21 cellular contexts compared by ENCODE assay signal in the genomic region with DNA sequence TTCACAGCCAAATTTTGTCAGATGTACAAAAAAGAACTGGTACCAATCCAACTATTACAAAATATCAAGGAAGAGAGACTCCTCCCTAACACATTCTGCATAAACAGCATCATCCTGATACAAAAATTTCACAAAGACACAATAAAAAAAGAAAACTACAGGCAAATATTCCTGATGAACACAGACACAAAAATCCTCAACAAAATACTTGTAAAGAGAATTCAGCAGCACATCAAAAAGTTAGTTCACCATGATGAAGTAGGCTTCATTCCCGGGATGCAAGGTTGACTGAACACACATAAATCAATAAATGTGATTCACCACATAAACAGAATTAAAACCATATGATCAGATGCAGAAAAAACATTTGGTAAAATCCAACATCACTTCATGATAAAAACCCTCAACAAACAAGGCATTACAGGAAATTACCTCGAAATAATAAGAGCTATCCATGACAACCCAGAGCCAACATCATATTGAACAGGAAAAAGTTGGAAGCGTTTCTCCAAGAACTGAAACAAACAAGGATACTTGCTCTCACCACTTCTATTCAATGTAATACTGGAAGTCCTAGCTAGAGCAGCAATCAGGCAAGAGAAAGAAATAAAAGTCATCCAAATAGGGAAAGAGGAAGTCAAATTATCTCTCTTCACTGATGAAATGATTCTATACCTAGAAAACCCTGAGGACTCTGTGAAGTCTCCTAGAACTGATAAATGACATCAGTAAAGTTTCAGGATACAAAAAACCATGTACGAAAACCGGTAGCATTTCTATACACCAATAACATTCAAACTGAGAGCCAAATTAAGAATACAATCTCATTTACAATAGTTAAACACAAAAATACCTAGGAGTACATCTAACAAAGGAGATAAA.
DNase-seq lines count a peak whose midpoint lies in the region; ATAC-seq and TF ChIP-seq lines count a peak whose summit lies in the region.
"Had no signal": no experiment of that assay in that cellular context is flagged by ENCODE, and none has a peak within 500 bp of the region (broad histone marks: within the 10 kb centered on the region; RNA-seq: fewer than 3 reads in every experiment).

No MANE protein-coding gene starts in this region.

- peaks cover 5% of the 10 kb centered on the region for H3K27me3 Mint-ChIP-seq in brain
- H3K27me3 Mint-ChIP-seq in nephron (ENCODE audit: low read depth), result no peaks in the 10 kb centered on the region
- H3K27me3 Mint-ChIP-seq: activated B cell treated with CpG ODN at 0.5 μM for 24 hours had no signal

- H3K4me1 ChIP-seq in sigmoid colon (no peaks in the 10 kb centered on the region), mesendoderm (ENCODE audit: control insufficient read depth, low read depth, low read length) (no peaks in the 10 kb centered on the region)
- H3K4me1 ChIP-seq: Peyer's patch had no signal

- H3K9me3 Mint-ChIP-seq in brain (peaks cover 5 to 20% (median 8%) of the 10 kb centered on the region in 5 experiments), nephron (peaks cover 4% of the 10 kb centered on the region)
- H3K9me3 Mint-ChIP-seq: activated B cell treated with CpG ODN at 0.5 μM for 24 hours, type B pancreatic cell had no signal

- H3K4me1 Mint-ChIP-seq in brain (no peaks in the 10 kb centered on the region), nephron (peaks cover 11% of the 10 kb centered on the region)
- H3K4me1 Mint-ChIP-seq: activated B cell treated with CpG ODN at 0.5 μM for 24 hours; CD4-positive, CD25-positive, alpha-beta regulatory T cell had no signal

- H3K9me3 ChIP-seq in sigmoid colon, result no peaks in the 10 kb centered on the region
- H3K9me3 ChIP-seq: ovary, Peyer's patch had no signal

- ATAC-seq in HG02852 (IDR thresholded peaks at IDR 0.05; ENCODE audit: unreplicated experiment), result no peak
- ATAC-seq: left colon had no signal

- WGBS in sigmoid colon, 2 donors, result 68 to 83% methylated on average over 5 of the region's 5 CpGs
- WGBS in mesendoderm (ENCODE audit: extremely low coverage, insufficient coverage, low lambda C conversion rate), result no CpG with 5 or more reads among the region's 5 CpGs

- H2BK120ac ChIP-seq in mesendoderm (ENCODE audit: low read depth, low read length), result no peak overlapping the region

- no peak for TF ChIP-seq EP300 in sigmoid colon (IDR thresholded peaks at IDR 0.05)

- H3K36me3 Mint-ChIP-seq in brain (no peaks in the 10 kb centered on the region), nephron (ENCODE audit: low read depth) (no peaks in the 10 kb centered on the region)
- H3K36me3 Mint-ChIP-seq: CD4-positive, CD25-positive, alpha-beta regulatory T cell; type B pancreatic cell had no signal

- no peak overlapping the region for H4K8ac ChIP-seq in mesendoderm (ENCODE audit: low read depth, low read length)

- DNase-seq in GM03348 (ENCODE audit: low spot score) (peak; percentile 47), MV-4-11 (lab: John Stamatoyannopoulos, UW) (peak; percentile 21), sigmoid colon (no peak), GM13976 (ENCODE audit: low spot score) (no peak), mesendoderm (no peak)
- DNase-seq: activated B cell treated with CpG ODN at 0.5 μM for 24 hours; activated gamma-delta T cell; anterior cingulate cortex; CD4-positive, CD25-positive, alpha-beta regulatory T cell; DMS79 treated with DMSO at 0.1 percent for 48 hours; left colon; NCI-H748 treated with DMSO at 0.1 percent for 48 hours; ovary; Peyer's patch; stimulated activated CD4-positive, alpha-beta T cell treated with anti-CD3 and anti-CD28 coated beads, Interleukin-12 subunit alpha, Interleukin-12 subunit beta, amount 100 ng/mL, for 4 hours; stimulated activated naive CD4-positive, alpha-beta T cell treated with Interleukin-2 at 50 U/mL for 16 hours had no signal

- H3K4me3 ChIP-seq in sigmoid colon (no peak overlapping the region), mesendoderm (ENCODE audit: low read length) (no peak overlapping the region)
- H3K4me3 ChIP-seq: ovary, Peyer's patch had no signal

- in situ Hi-C loops in GM13976 (cut with MboI; ENCODE audit: low sequenced_read_pairs, unreplicated experiment), result no loop called here

- no peak overlapping the region for H2AK5ac ChIP-seq in mesendoderm (ENCODE audit: low read length)

- H3K4me3 Mint-ChIP-seq in brain (no peak overlapping the region), nephron (no peak overlapping the region)
- H3K4me3 Mint-ChIP-seq: activated B cell treated with CpG ODN at 0.5 μM for 24 hours; CD4-positive, CD25-positive, alpha-beta regulatory T cell; dendritic cell treated with granulocyte-macrophage colony-stimulating factor and Interleukin-4, amounts not matched to agents 40 ng/mL and 50 ng/mL, for 4 days; type B pancreatic cell had no signal

- H3K4me2 ChIP-seq in mesendoderm (ENCODE audit: low read length), result no peak overlapping the region

- H3K79me2 ChIP-seq in mesendoderm (ENCODE audit: control insufficient read depth, insufficient read depth, low read length), result no peaks in the 10 kb centered on the region

- no peaks in the 10 kb centered on the region for H3K36me3 ChIP-seq in sigmoid colon
- H3K36me3 ChIP-seq in mesendoderm (ENCODE audit: control insufficient read depth, insufficient read depth, low read length), result no peaks in the 10 kb centered on the region
- H3K36me3 ChIP-seq: ovary, Peyer's patch had no signal

- H4K5ac ChIP-seq in mesendoderm (ENCODE audit: low read length), result no peak overlapping the region

- no peak overlapping the region for H3K9ac ChIP-seq in mesendoderm (ENCODE audit: low read length)

- H3K56ac ChIP-seq in mesendoderm (ENCODE audit: low read length), result no peak overlapping the region

- no peak overlapping the region for H3K18ac ChIP-seq in mesendoderm (ENCODE audit: low read length)

- no peak overlapping the region for H2BK5ac ChIP-seq in mesendoderm (ENCODE audit: low read length)

- no peak overlapping the region for H3K23ac ChIP-seq in mesendoderm (ENCODE audit: low read length)

- TF ChIP-seq CTCF in brain (conservative IDR thresholded peaks at IDR 0.05) (no peak), nephron (IDR thresholded peaks at IDR 0.05; ENCODE audit: unreplicated experiment in 3 of 3) (no peak), sigmoid colon (IDR thresholded peaks at IDR 0.05) (no peak), GM13976 (IDR thresholded peaks at IDR 0.05; ENCODE audit: borderline replicate concordance, control extremely low read depth, extremely low read depth, insufficient read depth, missing control alignments) (no peak)

- TF ChIP-seq POLR2A in sigmoid colon (IDR thresholded peaks at IDR 0.05), result no peak

- no peaks in the 10 kb centered on the region for H3K79me1 ChIP-seq in mesendoderm (ENCODE audit: low read length)

- no peak overlapping the region for H2BK15ac ChIP-seq in mesendoderm (replicated peaks; ENCODE audit: low read depth)

- H3K27ac ChIP-seq in sigmoid colon (peak overlapping the region in 1 of 4 donors; percentile 36), mesendoderm (ENCODE audit: low read depth, low read length) (no peak overlapping the region)
- H3K27ac ChIP-seq: ovary, Peyer's patch had no signal

- H3K27ac Mint-ChIP-seq in brain (peak overlapping the region in 4 of 5 experiments; percentile 6 to 32 (median 24)), nephron (peak overlapping the region; percentile 15 to 56 (median 37))
- H3K27ac Mint-ChIP-seq: activated B cell treated with CpG ODN at 0.5 μM for 24 hours; CD4-positive, CD25-positive, alpha-beta regulatory T cell; dendritic cell treated with granulocyte-macrophage colony-stimulating factor and Interleukin-4, amounts not matched to agents 40 ng/mL and 50 ng/mL, for 4 days; type B pancreatic cell had no signal

- intact Hi-C loops in sigmoid colon (cut with DNase I), result no loop called here

- H3K4ac ChIP-seq in mesendoderm (ENCODE audit: low read depth, low read length), result no peak overlapping the region

- H3K27me3 ChIP-seq in sigmoid colon, result no peaks in the 10 kb centered on the region
- no peaks in the 10 kb centered on the region for H3K27me3 ChIP-seq in mesendoderm (ENCODE audit: insufficient read depth, low read length, poor library complexity)
- H3K27me3 ChIP-seq: ovary, Peyer's patch had no signal

Comparison
In these comparisons a context has a peak if more than half of its experiments do, and no peak if none do; other contexts are left out.
1. DNase-seq: peak in GM03348 (single experiment) and MV-4-11 (single experiment); none in sigmoid colon (single experiment), GM13976 (single experiment) and mesendoderm (single experiment).